Comparison of ENCODE assay signal across 8 cellular contexts in the genomic region with DNA sequence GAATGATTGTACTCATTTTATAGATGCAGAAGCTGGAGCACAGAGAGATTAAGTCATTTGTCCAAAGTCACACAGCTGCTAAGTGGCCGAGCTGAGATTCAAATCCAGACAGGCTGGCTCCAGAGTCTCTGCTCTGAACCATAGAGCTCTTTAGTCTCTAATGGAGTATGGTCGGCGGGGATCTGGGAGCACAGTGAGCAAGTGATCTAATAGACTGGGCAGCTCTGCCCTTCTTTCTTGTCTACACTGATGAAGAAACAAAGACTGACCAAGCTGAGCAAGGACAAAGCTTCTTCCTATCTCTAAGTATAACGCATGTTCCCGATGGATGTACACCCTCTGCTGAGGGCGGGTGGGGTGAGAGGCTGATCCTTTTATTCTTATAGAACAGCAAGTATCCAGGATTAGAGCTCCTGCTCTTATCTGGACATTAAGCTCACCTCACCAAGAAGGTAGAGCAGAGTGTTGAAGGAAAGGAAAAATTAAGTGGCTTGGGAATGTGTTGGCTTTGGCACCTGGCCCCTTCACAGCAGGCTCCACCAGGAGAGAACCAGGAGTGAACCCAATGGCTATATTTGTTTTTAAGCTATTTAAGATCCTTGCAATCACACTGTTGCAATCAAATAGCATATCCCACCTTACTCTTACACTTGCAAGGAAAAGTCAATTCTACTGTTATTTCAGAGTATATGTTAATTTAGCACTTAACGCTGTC.
DNase-seq lines count a peak whose midpoint lies in the region; ATAC-seq and TF ChIP-seq lines count a peak whose summit lies in the region.

No MANE protein-coding gene starts in this region.

- H3K9me3 Mint-ChIP-seq in CD4-positive, CD25-positive, alpha-beta regulatory T cell, result peaks cover 0 to 1% (median 0%) of the 10 kb centered on the region in 7 donors
- no peaks in the 10 kb centered on the region for H3K9me3 Mint-ChIP-seq in nephron progenitor cell

- peaks cover 75% of the 10 kb centered on the region for H3K36me3 Mint-ChIP-seq in CD4-positive, CD25-positive, alpha-beta regulatory T cell
- H3K36me3 Mint-ChIP-seq in nephron progenitor cell (ENCODE audit: low read depth), result peaks cover 11% of the 10 kb centered on the region

- no peaks in the 10 kb centered on the region for H3K27me3 ChIP-seq in CD4-positive, CD25-positive, alpha-beta regulatory T cell (ENCODE audit: control insufficient read depth, insufficient read depth, low read length)

- TF ChIP-seq CTCF in cardiac fibroblast (IDR thresholded peaks at IDR 0.05; ENCODE audit: low read depth, low read length) (no peak), nephron progenitor cell (IDR thresholded peaks at IDR 0.05) (no peak)

- ATAC-seq in CD4-positive, CD25-positive, alpha-beta regulatory T cell (ENCODE audit: low read depth in 2 of 2), result no peak
- ATAC-seq in sciatic nerve (no peak), HG02885 (IDR thresholded peaks at IDR 0.05; ENCODE audit: poor library complexity, unreplicated experiment) (no peak)

- peak overlapping the region; percentile 91 to 98 (median 95) for H3K27ac Mint-ChIP-seq in CD4-positive, CD25-positive, alpha-beta regulatory T cell
- H3K27ac Mint-ChIP-seq in nephron progenitor cell, result no peak overlapping the region

- H3K27ac ChIP-seq in CD4-positive, CD25-positive, alpha-beta regulatory T cell (ENCODE audit: insufficient read depth, low read length, poor library complexity, severe bottlenecking), result peak overlapping the region; percentile 97

- peaks cover 55% of the 10 kb centered on the region for H3K36me3 ChIP-seq in CD4-positive, CD25-positive, alpha-beta regulatory T cell (ENCODE audit: control insufficient read depth, insufficient read depth, low read length)

- peak in 1 of 3 donors; percentile 56 for DNase-seq in CD4-positive, CD25-positive, alpha-beta regulatory T cell
- no peak for DNase-seq in Jurkat, Clone E6-1 (ENCODE audit: low read depth, low spot score)
- DNase-seq in cardiac fibroblast (ENCODE audit: low read depth in 2 of 2), result peak; percentile 45 to 63
- DNase-seq in nephron progenitor cell, result no peak
- DNase-seq in sciatic nerve (ENCODE audit: low spot score), result no peak
- no peak for DNase-seq in NCI-H2227 treated with DMSO at 0.1 percent for 48 hours (lab: John Stamatoyannopoulos, UW)
- DNase-seq in NOMO-1 treated with dmso at 0.1 percent for 144 hours (lab: John Stamatoyannopoulos, UW; ENCODE audit: unreplicated experiment), result no peak

- H3K27me3 Mint-ChIP-seq in CD4-positive, CD25-positive, alpha-beta regulatory T cell, result peaks cover 6% of the 10 kb centered on the region
- H3K27me3 Mint-ChIP-seq in nephron progenitor cell (ENCODE audit: low read depth, poor library complexity), result peaks cover 47% of the 10 kb centered on the region

- no peaks in the 10 kb centered on the region for H3K9me3 ChIP-seq in CD4-positive, CD25-positive, alpha-beta regulatory T cell (ENCODE audit: control insufficient read depth in 2 of 2, low read length in 2 of 2)

- intact Hi-C loops in sciatic nerve (cut with DNase I), result no loop called here

- H3K4me1 Mint-ChIP-seq in CD4-positive, CD25-positive, alpha-beta regulatory T cell, result peaks cover 9 to 27% (median 23%) of the 10 kb centered on the region in 4 donors
- H3K4me1 Mint-ChIP-seq in nephron progenitor cell, result peaks cover 69% of the 10 kb centered on the region

- H3K4me3 Mint-ChIP-seq in CD4-positive, CD25-positive, alpha-beta regulatory T cell, result peak overlapping the region; percentile 96 to 99 (median 98)
- H3K4me3 Mint-ChIP-seq in nephron progenitor cell, result peak overlapping the region; percentile 91

- peak overlapping the region; percentile 100 for H3K4me3 ChIP-seq in CD4-positive, CD25-positive, alpha-beta regulatory T cell (ENCODE audit: low read depth, low read length)
- H3K4me3 ChIP-seq in Jurkat, Clone E6-1 (ENCODE audit: low read length), result peak overlapping the region; percentile 91
- H3K4me3 ChIP-seq in cardiac fibroblast (replicated peaks in 1 of 2; ENCODE audit: low read depth in 2 of 2, low read length in 2 of 2), result peak overlapping the region; percentile 85 to 86

- peaks cover 45% of the 10 kb centered on the region for H3K4me1 ChIP-seq in CD4-positive, CD25-positive, alpha-beta regulatory T cell (ENCODE audit: control insufficient read depth, insufficient read depth, low read length, poor library complexity, severe bottlenecking)

Comparison
In these comparisons a context has a peak if more than half of its experiments do, and no peak if none do; other contexts are left out.
1. DNase-seq: peak in cardiac fibroblast (2 of 2); none in Jurkat, Clone E6-1 (single experiment), nephron progenitor cell (single experiment), sciatic nerve (single experiment), NCI-H2227 treated with DMSO at 0.1 percent for 48 hours (single experiment) and NOMO-1 treated with dmso at 0.1 percent for 144 hours (single experiment).
2. Peak in every context shown above with its lines, with median percentiles within 50 percentile points of each other: H3K4me3 ChIP-seq.